23 cellular contexts compared by ENCODE assay signal in the genomic region with DNA sequence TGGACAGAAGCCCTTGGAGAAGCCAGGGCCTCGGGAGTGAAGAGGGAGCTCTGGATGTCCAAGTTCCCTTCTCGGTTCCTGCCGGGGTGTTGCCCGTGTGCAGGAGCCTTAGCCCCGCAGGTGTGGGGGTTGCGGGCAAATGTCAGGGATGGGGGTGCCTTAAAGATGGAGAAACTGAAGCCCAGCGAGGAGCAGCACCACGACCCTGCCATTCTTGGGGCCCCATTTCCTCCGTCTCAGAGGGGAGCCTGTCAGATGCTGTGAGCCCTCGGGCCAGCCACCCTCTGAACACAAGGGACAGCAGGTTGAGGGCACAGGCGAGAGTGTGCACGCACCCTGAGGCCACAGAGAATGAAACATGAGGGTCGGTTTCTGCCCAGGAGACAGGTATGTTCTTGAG. TPM values are rescaled to one million over a fixed set of nuclear protein-coding genes. Genes with fewer than 3 reads are reported as not detected.
DNase-seq lines count a peak whose midpoint lies in the region; ATAC-seq and TF ChIP-seq lines count a peak whose summit lies in the region.
"Had no signal": no experiment of that assay in that cellular context is flagged by ENCODE, and none has a peak within 500 bp of the region (broad histone marks: within the 10 kb centered on the region; RNA-seq: fewer than 3 reads in every experiment).

No MANE protein-coding gene starts in this region.

- no peaks in the 10 kb centered on the region for H3K9me3 ChIP-seq in left ventricle myocardium inferior (replicated peaks)
- no peaks in the 10 kb centered on the region for H3K9me3 ChIP-seq in hepatocyte (ENCODE audit: low read depth)
- H3K9me3 ChIP-seq in uterus, result no peaks in the 10 kb centered on the region
- H3K9me3 ChIP-seq: A549, thyroid gland had no signal

- no peak for TF ChIP-seq POLR2A in uterus (IDR thresholded peaks at IDR 0.05)

- peak overlapping the region; percentile 85 for H3K4me2 ChIP-seq in hepatocyte
- H3K4me2 ChIP-seq: A549 had no signal

- H4K20me1 ChIP-seq in hepatocyte (ENCODE audit: insufficient read depth, poor library complexity, severe bottlenecking), result peaks cover 16% of the 10 kb centered on the region

- 88% methylated on average over 13 of the region's 13 CpGs for WGBS in hepatocyte (ENCODE audit: low lambda C conversion rate, missing lambda C conversion rate)

- peak; percentile 10 for DNase-seq in left ventricle myocardium inferior
- DNase-seq in left ventricle myocardium superior, result no peak
- DNase-seq in hepatocyte (ENCODE audit: low spot score), result no peak
- peak; percentile 52 for DNase-seq in posterior vena cava (ENCODE audit: low spot score)
- no peak for DNase-seq in uterus
- no peak for DNase-seq in NCI-H1092 (lab: John Stamatoyannopoulos, UW)
- no peak for DNase-seq in NCI-H1417 (lab: John Stamatoyannopoulos, UW)
- DNase-seq: activated CD4-positive, CD25-positive, alpha-beta regulatory T cell; activated effector memory CD4-positive, alpha-beta T cell treated with Interleukin-2 at 50 U/mL for 16 hours; cerebellar nuclear complex; GDM1; Kasumi-1; NCI-H1417 treated with DMSO at 0.1 percent for 48 hours; NCI-H82 had no signal

- H3K27me3 ChIP-seq in left ventricle myocardium inferior (ENCODE audit: low read depth) (no peaks in the 10 kb centered on the region), hepatocyte (peaks cover 2% of the 10 kb centered on the region), uterus (no peaks in the 10 kb centered on the region)
- H3K27me3 ChIP-seq: thyroid gland had no signal

- no peaks in the 10 kb centered on the region for H3K9me2 ChIP-seq in hepatocyte (replicated peaks; ENCODE audit: insufficient read depth)

- no peak for TF ChIP-seq CTCF in left ventricle myocardium inferior (IDR thresholded peaks at IDR 0.05; ENCODE audit: borderline replicate concordance)
- no peak for TF ChIP-seq CTCF in hepatocyte (IDR thresholded peaks at IDR 0.05; ENCODE audit: poor library complexity)
- TF ChIP-seq CTCF in uterus (IDR thresholded peaks at IDR 0.05), result no peak

- peak overlapping the region; percentile 93 for H3K27ac ChIP-seq in left ventricle myocardium inferior (replicated peaks)
- no peak overlapping the region for H3K27ac ChIP-seq in hepatocyte
- peak overlapping the region; percentile 75 to 79 for H3K27ac ChIP-seq in uterus
- H3K27ac ChIP-seq: A549, SK-N-MC had no signal

- intact Hi-C loops in left ventricle myocardium inferior (cut with micrococcal nuclease) (loop anchor here (10.0 kb wide), 1 partner anchor 56 kb away; a partner anchor contains a TSS), left ventricle myocardium superior (cut with micrococcal nuclease) (no loop called here), posterior vena cava (cut with DNase I) (no loop called here), uterus (cut with DNase I; ENCODE audit: low total_unique reads) (no loop called here)

- peak overlapping the region; percentile 63 for H3K4me3 ChIP-seq in left ventricle myocardium inferior
- H3K4me3 ChIP-seq in hepatocyte, result no peak overlapping the region
- no peak overlapping the region for H3K4me3 ChIP-seq in uterus
- H3K4me3 ChIP-seq: A549, SK-N-MC had no signal

- H2AFZ ChIP-seq in hepatocyte, result no peak overlapping the region

- ATAC-seq in left ventricle myocardium superior, result no peak
- ATAC-seq in GM18502 (IDR thresholded peaks at IDR 0.05; ENCODE audit: poor library complexity, unreplicated experiment), result no peak
- ATAC-seq: A549 had no signal

- H3K36me3 ChIP-seq in left ventricle myocardium inferior (no peaks in the 10 kb centered on the region), hepatocyte (replicated peaks; ENCODE audit: insufficient read depth, low read depth) (no peaks in the 10 kb centered on the region), uterus (no peaks in the 10 kb centered on the region)
- H3K36me3 ChIP-seq: thyroid gland had no signal

- peaks cover 97% of the 10 kb centered on the region for H3K4me1 ChIP-seq in left ventricle myocardium inferior
- H3K4me1 ChIP-seq in hepatocyte (ENCODE audit: insufficient read depth), result peaks cover 37% of the 10 kb centered on the region
- peaks cover 0 to 45% of the 10 kb centered on the region in 2 donors for H3K4me1 ChIP-seq in uterus

- peaks cover 34% of the 10 kb centered on the region for H3K79me2 ChIP-seq in hepatocyte

RNA-seq across cellular contexts. Expression of a gene that starts 6.3 kb away (rescaled TPM):
- total RNA-seq in left ventricle myocardium inferior, result 11.4 TPM
- total RNA-seq in left ventricle myocardium superior, result 15.9 TPM
- 8.7 and 9.0 TPM in 2 replicates for total RNA-seq in hepatocyte
- polyA plus RNA-seq in hepatocyte, result 9.8 and 12.5 TPM in 2 replicates
- 10 to 100 TPM; 61.2 to 84.0 TPM for total RNA-seq in posterior vena cava
- 10 to 100 TPM; 24.7 to 83.3 (median 48.2) TPM for total RNA-seq in uterus

RNA-seq across cellular contexts. Expression of a gene that starts 59.8 kb away (rescaled TPM):
- total RNA-seq in left ventricle myocardium inferior, result not detected
- total RNA-seq in left ventricle myocardium superior, result not detected
- not detected in 2 replicates for total RNA-seq in hepatocyte
- polyA plus RNA-seq in hepatocyte, result not detected in 2 replicates
- total RNA-seq in posterior vena cava, result not detected
- not detected for total RNA-seq in uterus
- total RNA-seq: fibroblast of villous mesenchyme, HT-29, left colon, mucosa of gallbladder, thyroid gland had no signal
- polyA plus RNA-seq: A549, CD14-positive monocyte had no signal

Comparison
In these comparisons a context has a peak if more than half of its experiments do, and no peak if none do; other contexts are left out.
1. DNase-seq: peak in left ventricle myocardium inferior (single experiment) and posterior vena cava (single experiment); none in left ventricle myocardium superior (single experiment), hepatocyte (single experiment), uterus (0 of 2), NCI-H1092 (single experiment) and NCI-H1417 (0 of 3).